8 cellular contexts compared by ENCODE assay signal in genomic region chr7:108525985-108526767, GRCh38. TPM values are rescaled to one million over a fixed set of nuclear protein-coding genes. Genes with fewer than 3 reads are reported as not detected.
DNase-seq lines count a peak whose midpoint lies in the region; ATAC-seq and TF ChIP-seq lines count a peak whose summit lies in the region.

TSS of gene PNPLA8 (minus strand) at chr7:108526135. CDS start at chr7:108515491, 10,644 bp downstream.

- H3K27ac ChIP-seq in BLaER1 (peak within 1 kb of the TSS; percentile 76), coronary artery (peak within 1 kb of the TSS; percentile 96 to 97), layer of hippocampus (ENCODE audit: low read depth, low read length) (peak within 1 kb of the TSS; percentile 96)

- no peaks in the 10 kb centered on the region for H3K36me3 ChIP-seq in BLaER1

- peaks cover 5% of the 10 kb centered on the region for H3K36me3 Mint-ChIP-seq in activated CD4-positive, alpha-beta T cell treated with anti-CD3 and anti-CD28 coated beads, Interleukin-2, amount 10 ng/mL, durations not matched to agents 7 days and 5 days (ENCODE audit: low read depth)

- peak within 1 kb of the TSS; percentile 84 for H3K4me3 ChIP-seq in BLaER1
- peak within 1 kb of the TSS; percentile 75 for H3K4me3 ChIP-seq in coronary artery

- TF ChIP-seq CTCF in coronary artery (IDR thresholded peaks at IDR 0.05), result no peak

- no peaks in the 10 kb centered on the region for H3K27me3 Mint-ChIP-seq in activated CD4-positive, alpha-beta T cell treated with anti-CD3 and anti-CD28 coated beads, Interleukin-2, amount 10 ng/mL, durations not matched to agents 7 days and 5 days

- no peaks in the 10 kb centered on the region for H3K9me3 ChIP-seq in BLaER1

- H3K27ac Mint-ChIP-seq in activated CD4-positive, alpha-beta T cell treated with anti-CD3 and anti-CD28 coated beads, Interleukin-2, amount 10 ng/mL, durations not matched to agents 7 days and 5 days, result peak within 1 kb of the TSS; percentile 99

- H3K4me1 ChIP-seq in BLaER1, result peaks cover 23% of the 10 kb centered on the region

- no peaks in the 10 kb centered on the region for H3K9me3 Mint-ChIP-seq in activated CD4-positive, alpha-beta T cell treated with anti-CD3 and anti-CD28 coated beads, Interleukin-2, amount 10 ng/mL, durations not matched to agents 7 days and 5 days

- H3K4me2 ChIP-seq in BLaER1, result peak within 1 kb of the TSS; percentile 72

- H3K4me1 Mint-ChIP-seq in activated CD4-positive, alpha-beta T cell treated with anti-CD3 and anti-CD28 coated beads, Interleukin-2, amount 10 ng/mL, durations not matched to agents 7 days and 5 days, result peaks cover 44% of the 10 kb centered on the region

- CTCF ChIA-PET in activated CD4-positive, alpha-beta T cell treated with anti-CD3 and anti-CD28 coated beads, Interleukin-2, amount 10 ng/mL, durations not matched to agents 7 days and 5 days (lab: Charles Lee), result interaction anchor here (1.0 to 1.4 kb wide), 4 partner anchors 9 to 43 kb away, joined by 3 to 6 read pairs (median 3); partner anchors contain the start of genes DNAJB9 and THAP5

- H3K9ac ChIP-seq in BLaER1, result peak within 1 kb of the TSS; percentile 83

- H3K27me3 ChIP-seq in BLaER1 (no peaks in the 10 kb centered on the region), layer of hippocampus (ENCODE audit: control insufficient read depth, insufficient read depth, low read length) (no peaks in the 10 kb centered on the region)

- H3K4me3 Mint-ChIP-seq in activated CD4-positive, alpha-beta T cell treated with anti-CD3 and anti-CD28 coated beads, Interleukin-2, amount 10 ng/mL, durations not matched to agents 7 days and 5 days, result peak within 1 kb of the TSS; percentile 95

- POLR2A ChIA-PET in activated CD4-positive, alpha-beta T cell treated with anti-CD3 and anti-CD28 coated beads, Interleukin-2, amount 10 ng/mL, durations not matched to agents 7 days and 5 days (lab: Charles Lee), result interaction anchor here (0.7 to 1.7 kb wide), 2 partner anchors 44 to 1863 kb away, joined by 3 to 5 read pairs; partner anchors contain the start of genes DNAJB9 and THAP5

- DNase-seq in NCI-H69 (lab: John Stamatoyannopoulos, UW) (peak; percentile 100), coronary artery (ENCODE audit: low spot score) (peak; percentile 100)
- peak; percentile 100 for DNase-seq in activated CD4-positive, alpha-beta T cell treated with anti-CD3 and anti-CD28 coated beads, Interleukin-2, amount 10 ng/mL, durations not matched to agents 7 days and 5 days
- DNase-seq in stimulated activated CD4-positive, alpha-beta T cell treated with anti-CD3 and anti-CD28 coated beads, Interleukin-1b, Interleukin-23, amount 100 ng/mL, for 4 hours (ENCODE audit: low read depth in 2 of 2), result peak; percentile 99 to 100

- ATAC-seq in GM19328 (IDR thresholded peaks at IDR 0.05; ENCODE audit: unreplicated experiment) (peak; percentile 92), HG03520 (IDR thresholded peaks at IDR 0.05; ENCODE audit: unreplicated experiment) (peak; percentile 90)

- H4K20me1 ChIP-seq in BLaER1, result peaks cover 19% of the 10 kb centered on the region; the same call in 1 of the 2 replicates

RNA-seq across cellular contexts. Expression of gene PNPLA8, which starts in this region (rescaled TPM):
- total RNA-seq in activated CD4-positive, alpha-beta T cell treated with anti-CD3 and anti-CD28 coated beads, Interleukin-2, amount 10 ng/mL, durations not matched to agents 7 days and 5 days, result 10 to 100 TPM; 14.1 to 14.2 TPM

Comparison
In these comparisons a context has a peak if more than half of its experiments do, and no peak if none do; other contexts are left out.
1. Peak in every context shown above with its lines: DNase-seq, ATAC-seq, H3K4me3 ChIP-seq and H3K27ac ChIP-seq.